16 cellular contexts compared by ENCODE assay signal in the genomic region with DNA sequence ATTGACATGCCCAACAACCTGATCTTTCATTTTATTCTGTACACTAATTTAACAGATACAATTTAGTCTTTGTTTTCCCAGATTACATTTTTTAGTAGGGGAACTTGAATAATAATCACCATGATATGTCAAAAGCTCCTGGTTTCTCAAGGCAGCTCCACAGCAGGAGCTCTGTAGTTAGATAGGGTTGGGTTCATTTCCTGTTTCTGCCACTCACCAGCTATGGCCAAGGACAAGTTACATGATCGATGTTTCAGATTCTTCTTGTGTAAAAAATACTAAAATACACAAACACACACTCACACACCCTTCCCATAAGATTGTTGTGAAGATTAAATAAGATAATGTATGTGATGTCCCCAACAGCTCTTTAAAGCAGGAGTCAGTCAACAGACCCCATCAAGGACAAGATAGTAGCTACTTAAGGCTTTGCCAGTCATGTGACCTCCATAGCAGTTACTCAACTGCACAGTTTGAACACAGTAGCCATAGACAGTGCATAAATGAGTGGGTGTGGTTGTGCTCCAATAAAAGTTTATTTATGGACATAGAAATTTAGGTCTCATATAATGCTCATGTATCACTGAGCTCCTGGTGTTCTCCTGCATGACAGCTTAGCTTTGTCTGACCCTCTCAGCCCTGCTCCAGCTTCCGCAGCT. TPM values are rescaled to one million over a fixed set of nuclear protein-coding genes. Genes with fewer than 3 reads are reported as not detected.
DNase-seq lines count a peak whose midpoint lies in the region; ATAC-seq and TF ChIP-seq lines count a peak whose summit lies in the region.
"Had no signal": no experiment of that assay in that cellular context is flagged by ENCODE, and none has a peak within 500 bp of the region (broad histone marks: within the 10 kb centered on the region; RNA-seq: fewer than 3 reads in every experiment).

No MANE protein-coding gene starts in this region.

- TF ChIP-seq CTCF in A673 (conservative IDR thresholded peaks at IDR 0.05; ENCODE audit: low read depth, low read length) (no peak), osteocyte (IDR thresholded peaks at IDR 0.05) (no peak)

- CTCF ChIA-PET in A673 (lab: Charles Lee) (no interaction called here), HEK293T (lab: Yijun Ruan, JAX) (interaction anchor here (0.6 to 1.2 kb wide), 2 partner anchors 11 to 268 kb away, joined by 3 to 4 read pairs; no protein-coding TSS in a partner anchor)

- H3K9me3 ChIP-seq in A673 (ENCODE audit: low read depth, low read length, poor library complexity, severe bottlenecking): no peaks in the 10 kb centered on the region
- H3K9me3 ChIP-seq: BLaER1 had no signal

- H3K4me1 Mint-ChIP-seq in osteocyte (ENCODE audit: unreplicated experiment): peaks cover 50% of the 10 kb centered on the region

- H3K27ac ChIP-seq in A673 (ENCODE audit: low read depth, low read length, poor library complexity, severe bottlenecking): no peak overlapping the region
- H3K27ac ChIP-seq: BLaER1 had no signal

- no peaks in the 10 kb centered on the region for H3K36me3 ChIP-seq in A673 (ENCODE audit: insufficient read depth, low read length, poor library complexity, severe bottlenecking)
- H3K36me3 ChIP-seq: BLaER1 had no signal

- no TSS peak for BruUV-seq in A673 (replicated peaks; lab: Mats Ljungman, UMichigan)

- H3K9me3 Mint-ChIP-seq in osteocyte (ENCODE audit: unreplicated experiment): peaks cover 3% of the 10 kb centered on the region

- no peak overlapping the region for H3K4me3 ChIP-seq in A673 (ENCODE audit: low read depth, low read length, poor library complexity, severe bottlenecking)
- H3K4me3 ChIP-seq: BLaER1 had no signal

- intact Hi-C loops in A673 (cut with micrococcal nuclease; ENCODE audit: unreplicated experiment): no loop called here

- peak overlapping the region; percentile 21 for H3K27ac Mint-ChIP-seq in osteocyte (ENCODE audit: unreplicated experiment)

- no peaks in the 10 kb centered on the region for H3K27me3 ChIP-seq in A673 (replicated peaks; ENCODE audit: insufficient read depth, low read depth, low read length, poor library complexity)
- H3K27me3 ChIP-seq: BLaER1 had no signal

- DNase-seq in A673 (ENCODE audit: low spot score) (peak; percentile 4), HEK293T (ENCODE audit: extremely low spot score) (no peak), OCI-M1 (lab: John Stamatoyannopoulos, UW) (peak; percentile 29), osteocyte (ENCODE audit: extremely low spot score, unreplicated experiment) (no peak), DMS53 treated with DMSO at 0.1 percent for 48 hours (lab: John Stamatoyannopoulos, UW; ENCODE audit: unreplicated experiment) (no peak), NCI-H82 (lab: John Stamatoyannopoulos, UW) (no peak), cerebellar nuclear complex (lab: John Stamatoyannopoulos, UW) (no peak)
- DNase-seq: GF-D8, H7, Kasumi-1, NCI-H1436, NCI-H226, NCI-H526, PC-3 had no signal

- H3K27me3 Mint-ChIP-seq in osteocyte (ENCODE audit: unreplicated experiment): no peaks in the 10 kb centered on the region

- no peaks in the 10 kb centered on the region for H3K4me1 ChIP-seq in A673 (ENCODE audit: insufficient read depth, low read length, poor library complexity, severe bottlenecking)
- H3K4me1 ChIP-seq: BLaER1 had no signal

- no peak overlapping the region for H3K4me3 Mint-ChIP-seq in osteocyte (ENCODE audit: unreplicated experiment)

- no peak for ATAC-seq in GM21576 (IDR thresholded peaks at IDR 0.05; ENCODE audit: unreplicated experiment)
- ATAC-seq: PC-3 had no signal

- H3K36me3 Mint-ChIP-seq in osteocyte (ENCODE audit: unreplicated experiment): no peaks in the 10 kb centered on the region

- POLR2A ChIA-PET in A673 (lab: Charles Lee; ENCODE audit: low non-redundant PET): no interaction called here
- POLR2A ChIA-PET in HEK293T (lab: Yijun Ruan, JAX): interaction anchor here (0.6 kb wide), 1 partner anchor 268 kb away, joined by 3 read pairs; no protein-coding TSS in a partner anchor

TF ChIP-seq in HEK293T, 16 proteins besides CTCF, POLR2A, EP300 and RAD21:
- TF ChIP-seq SUZ12 (IDR thresholded peaks at IDR 0.05) (no peak), BHLHE40 (IDR thresholded peaks at IDR 0.05; ENCODE audit: borderline replicate concordance) (no peak), ELF4 (IDR thresholded peaks at IDR 0.05) (no peak), FOXA1 (IDR thresholded peaks at IDR 0.05) (no peak), ZNF384 (IDR thresholded peaks at IDR 0.05) (no peak), CTBP1 (IDR thresholded peaks at IDR 0.05; ENCODE audit: borderline replicate concordance) (peak; percentile 69; the same call in 1 of the 2 replicates), ARNT (IDR thresholded peaks at IDR 0.05) (no peak), FOXM1 (IDR thresholded peaks at IDR 0.05; ENCODE audit: borderline replicate concordance) (peak; percentile 40; the same call in 1 of the 2 replicates), L3MBTL2 (conservative IDR thresholded peaks at IDR 0.05) (no peak), NFRKB (IDR thresholded peaks at IDR 0.05) (no peak), PKNOX1 (IDR thresholded peaks at IDR 0.05) (peak; percentile 72), TARDBP (IDR thresholded peaks at IDR 0.05) (no peak)

RNA-seq across cellular contexts. Expression of gene GUCY1A1, which starts 18.4 kb away (rescaled TPM):
- total RNA-seq in A673 (2021) (0.07 and 0.37 TPM in 2 replicates), osteocyte (10.8 and 11.5 TPM in 2 replicates)

Comparison
In these comparisons a context has a peak if more than half of its experiments do, and no peak if none do; other contexts are left out.
1. DNase-seq: peak in A673 (single experiment) and OCI-M1 (single experiment); none in HEK293T (single experiment), osteocyte (single experiment), DMS53 treated with DMSO at 0.1 percent for 48 hours (single experiment), NCI-H82 (single experiment) and cerebellar nuclear complex (0 of 2).